In genomic region chr16:46828943-46829342, GRCh38 we compare ENCODE assay signal across 9 cellular contexts. TPM values are rescaled to one million over a fixed set of nuclear protein-coding genes. Genes with fewer than 3 reads are reported as not detected.
DNase-seq lines count a peak whose midpoint lies in the region; ATAC-seq and TF ChIP-seq lines count a peak whose summit lies in the region.
"Had no signal": no experiment of that assay in that cellular context is flagged by ENCODE, and none has a peak within 500 bp of the region (broad histone marks: within the 10 kb centered on the region; RNA-seq: fewer than 3 reads in every experiment).

No MANE protein-coding gene starts in this region.

- intact Hi-C loops in tibial artery (cut with DNase I; ENCODE audit: low total_unique reads): no loop called here
- intact Hi-C loops in head of caudate nucleus (cut with DNase I): no loop called here

- peaks cover 57% of the 10 kb centered on the region for H3K79me2 ChIP-seq in neural cell (replicated peaks; ENCODE audit: insufficient read depth, low read length)

- no peak overlapping the region for H2AFZ ChIP-seq in neural cell (ENCODE audit: low read depth, low read length)

- H3K9ac ChIP-seq in neural cell (ENCODE audit: low read length): no peak overlapping the region

- no peaks in the 10 kb centered on the region for H3K9me3 ChIP-seq in neural cell (ENCODE audit: low read length)
- no peaks in the 10 kb centered on the region for H3K9me3 ChIP-seq in tibial artery
- H3K9me3 ChIP-seq: Peyer's patch had no signal

- no peak for TF ChIP-seq RAD21 in neural cell (conservative IDR thresholded peaks at IDR 0.05)

- no peak for DNase-seq in LNCaP clone FGC (ENCODE audit: low read depth)
- no peak for DNase-seq in HK-2 (ENCODE audit: unreplicated experiment)
- DNase-seq in tibial artery: no peak
- no peak for DNase-seq in head of caudate nucleus
- DNase-seq: Peyer's patch had no signal

- no peaks in the 10 kb centered on the region for H3K36me3 ChIP-seq in neural cell (ENCODE audit: insufficient read depth, low read length)
- no peaks in the 10 kb centered on the region for H3K36me3 ChIP-seq in tibial artery
- H3K36me3 ChIP-seq: Peyer's patch had no signal

- H4K20me1 ChIP-seq in neural cell (ENCODE audit: insufficient read depth): no peaks in the 10 kb centered on the region

- H3F3A ChIP-seq in neural cell (ENCODE audit: insufficient read depth, low read length, poor library complexity, severe bottlenecking): peaks cover 9% of the 10 kb centered on the region

- H3K9me2 ChIP-seq in neural cell (ENCODE audit: insufficient read depth, low read length): no peaks in the 10 kb centered on the region

- TF ChIP-seq EP300 in neural cell (conservative IDR thresholded peaks at IDR 0.05; ENCODE audit: poor library complexity, severe bottlenecking): no peak

- peaks cover 25% of the 10 kb centered on the region for H3K27me3 Mint-ChIP-seq in brain

- H3K4me3 Mint-ChIP-seq in brain: peak overlapping the region; percentile 90 to 99 (median 97)

- TF ChIP-seq CTCF in LNCaP clone FGC (IDR thresholded peaks at IDR 0.05; ENCODE audit: control insufficient read depth, extremely low read depth, insufficient read depth) (no peak), brain (conservative IDR thresholded peaks at IDR 0.05) (no peak), neural cell (IDR thresholded peaks at IDR 0.05; ENCODE audit: poor library complexity, severe bottlenecking) (no peak), tibial artery (IDR thresholded peaks at IDR 0.05) (no peak)

- H3K36me3 Mint-ChIP-seq in brain: peaks cover 7% of the 10 kb centered on the region

- peaks cover 54% of the 10 kb centered on the region for H3K4me1 Mint-ChIP-seq in brain

- peak overlapping the region; percentile 97 to 99 (median 99) for H3K27ac Mint-ChIP-seq in brain

- H3K4me1 ChIP-seq in tibial artery: peaks cover 0 to 14% (median 5%) of the 10 kb centered on the region in 4 donors

- ATAC-seq in HG03457 (IDR thresholded peaks at IDR 0.05; ENCODE audit: unreplicated experiment): no peak

- H3K27ac ChIP-seq in neural cell (ENCODE audit: low read length): no peak overlapping the region
- no peak overlapping the region for H3K27ac ChIP-seq in tibial artery

- peak overlapping the region; percentile 99 for H3K4me3 ChIP-seq in GM08714 (ENCODE audit: low read length)
- H3K4me3 ChIP-seq in LNCaP clone FGC (ENCODE audit: low read depth, low read length): peak overlapping the region; percentile 94
- peak overlapping the region; percentile 87 for H3K4me3 ChIP-seq in neural cell (ENCODE audit: low read length)
- no peak overlapping the region for H3K4me3 ChIP-seq in tibial artery

- H3K27me3 ChIP-seq in neural cell (ENCODE audit: insufficient read depth, low read depth, low read length) (no peaks in the 10 kb centered on the region), tibial artery (no peaks in the 10 kb centered on the region)
- H3K27me3 ChIP-seq: Peyer's patch had no signal

- peaks cover 0 to 3% (median 0%) of the 10 kb centered on the region in 5 experiments for H3K9me3 Mint-ChIP-seq in brain

- H3K4me2 ChIP-seq in neural cell (ENCODE audit: low read length): peak overlapping the region; percentile 77

TF ChIP-seq in neural cell, 6 proteins besides CTCF, POLR2A, EP300 and RAD21:
- TF ChIP-seq MXI1 (conservative IDR thresholded peaks at IDR 0.05; ENCODE audit: poor library complexity, severe bottlenecking) (no peak), POLR2AphosphoS5 (IDR thresholded peaks at IDR 0.05) (no peak), SMC3 (conservative IDR thresholded peaks at IDR 0.05; ENCODE audit: poor library complexity) (no peak), TAF1 (IDR thresholded peaks at IDR 0.05; ENCODE audit: low read depth) (no peak)
- TF ChIP-seq, protein P1, sequence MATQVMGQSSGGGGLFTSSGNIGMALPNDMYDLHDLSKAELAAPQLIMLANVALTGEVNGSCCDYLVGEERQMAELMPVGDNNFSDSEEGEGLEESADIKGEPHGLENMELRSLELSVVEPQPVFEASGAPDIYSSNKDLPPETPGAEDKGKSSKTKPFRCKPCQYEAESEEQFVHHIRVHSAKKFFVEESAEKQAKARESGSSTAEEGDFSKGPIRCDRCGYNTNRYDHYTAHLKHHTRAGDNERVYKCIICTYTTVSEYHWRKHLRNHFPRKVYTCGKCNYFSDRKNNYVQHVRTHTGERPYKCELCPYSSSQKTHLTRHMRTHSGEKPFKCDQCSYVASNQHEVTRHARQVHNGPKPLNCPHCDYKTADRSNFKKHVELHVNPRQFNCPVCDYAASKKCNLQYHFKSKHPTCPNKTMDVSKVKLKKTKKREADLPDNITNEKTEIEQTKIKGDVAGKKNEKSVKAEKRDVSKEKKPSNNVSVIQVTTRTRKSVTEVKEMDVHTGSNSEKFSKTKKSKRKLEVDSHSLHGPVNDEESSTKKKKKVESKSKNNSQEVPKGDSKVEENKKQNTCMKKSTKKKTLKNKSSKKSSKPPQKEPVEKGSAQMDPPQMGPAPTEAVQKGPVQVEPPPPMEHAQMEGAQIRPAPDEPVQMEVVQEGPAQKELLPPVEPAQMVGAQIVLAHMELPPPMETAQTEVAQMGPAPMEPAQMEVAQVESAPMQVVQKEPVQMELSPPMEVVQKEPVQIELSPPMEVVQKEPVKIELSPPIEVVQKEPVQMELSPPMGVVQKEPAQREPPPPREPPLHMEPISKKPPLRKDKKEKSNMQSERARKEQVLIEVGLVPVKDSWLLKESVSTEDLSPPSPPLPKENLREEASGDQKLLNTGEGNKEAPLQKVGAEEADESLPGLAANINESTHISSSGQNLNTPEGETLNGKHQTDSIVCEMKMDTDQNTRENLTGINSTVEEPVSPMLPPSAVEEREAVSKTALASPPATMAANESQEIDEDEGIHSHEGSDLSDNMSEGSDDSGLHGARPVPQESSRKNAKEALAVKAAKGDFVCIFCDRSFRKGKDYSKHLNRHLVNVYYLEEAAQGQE (IDR thresholded peaks at IDR 0.05; ENCODE audit: borderline replicate concordance): no peak

RNA-seq across cellular contexts. Expression of gene C16orf87, which starts 2.0 kb away (rescaled TPM):
- 8.7 TPM for polyA plus RNA-seq in brain (ENCODE audit: insufficient read depth, low read depth, low replicate concordance)
- polyA plus RNA-seq in neural cell: 24.5 and 27.5 TPM in 2 replicates
- 35.3 and 45.6 TPM in 2 replicates for polyA minus RNA-seq in neural cell

RNA-seq across cellular contexts. Expression of gene GPT2, which starts 55.2 kb away (rescaled TPM):
- polyA plus RNA-seq in brain (ENCODE audit: insufficient read depth, low read depth, low replicate concordance): 116 TPM
- polyA plus RNA-seq in neural cell: 23.9 and 27.3 TPM in 2 replicates
- 19.2 and 22.5 TPM in 2 replicates for polyA minus RNA-seq in neural cell

Comparison
In these comparisons a context has a peak if more than half of its experiments do, and no peak if none do; other contexts are left out.
1. H3K4me3 ChIP-seq: peak in GM08714 (single experiment), LNCaP clone FGC (single experiment) and neural cell (single experiment); none in tibial artery (0 of 2).